In the genomic region with DNA sequence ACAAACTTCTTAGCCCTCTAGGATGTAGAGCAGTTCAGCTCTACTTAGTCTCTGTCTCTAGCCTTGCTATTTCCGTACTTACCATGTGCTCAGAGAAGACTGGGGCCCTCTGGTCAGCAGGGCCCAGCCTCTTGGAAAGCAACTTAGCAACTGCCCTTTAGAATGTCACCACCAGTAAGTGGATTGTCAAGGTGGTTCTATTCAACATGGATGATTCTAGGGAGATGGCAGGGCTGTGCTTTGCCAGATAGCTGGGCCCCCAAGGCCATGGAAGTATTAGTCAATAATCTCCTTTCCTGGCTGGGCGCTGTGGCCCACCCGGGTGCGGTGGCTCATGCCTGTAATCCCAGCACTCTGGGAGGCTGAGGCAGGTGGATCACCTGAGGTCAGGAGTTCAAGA, we compare ENCODE assay signal across 23 cellular contexts.
"Had no signal": no experiment of that assay in that cellular context is flagged by ENCODE, and none has a peak within 500 bp of the region (broad histone marks: within the 10 kb centered on the region; RNA-seq: fewer than 3 reads in every experiment).

No MANE protein-coding gene starts in this region.

- H3K9me3 Mint-ChIP-seq: activated naive CD8-positive, alpha-beta T cell treated with anti-CD3 and anti-CD28 coated beads for 36 hours; activated T-helper 1 cell treated with anti-CD3 and anti-CD28 coated beads, Interleukin-12 subunit alpha, Interleukin-12 subunit beta, Interleukin-2, Interleukin-4 antibody, amounts not matched to agents 30 ng/mL and 10 ng/mL and 1 ng/mL, durations not matched to agents 14 hours and 24 hours and 36 hours had no signal

- FAIRE-seq: colon, endometrium, frontal cortex, keratinocyte, small intestine had no signal

- H3K27ac Mint-ChIP-seq: activated naive CD8-positive, alpha-beta T cell treated with anti-CD3 and anti-CD28 coated beads for 36 hours; activated T-helper 1 cell treated with anti-CD3 and anti-CD28 coated beads, Interleukin-12 subunit alpha, Interleukin-12 subunit beta, Interleukin-2, Interleukin-4 antibody, amounts not matched to agents 30 ng/mL and 10 ng/mL and 1 ng/mL, durations not matched to agents 14 hours and 24 hours and 36 hours; stimulated activated memory B cell treated with anti-CD40 and anti-IgM and Interleukin-4, amounts not matched to agents 10 μg/mL and 1 μg/mL and 100 μg/mL, for 72 hours had no signal

- H3K27ac ChIP-seq: left lung, right lobe of liver, thoracic aorta, VCaP had no signal

- H3K4me3 Mint-ChIP-seq: activated naive CD8-positive, alpha-beta T cell treated with anti-CD3 and anti-CD28 coated beads for 36 hours; activated T-helper 1 cell treated with anti-CD3 and anti-CD28 coated beads, Interleukin-12 subunit alpha, Interleukin-12 subunit beta, Interleukin-2, Interleukin-4 antibody, amounts not matched to agents 30 ng/mL and 10 ng/mL and 1 ng/mL, durations not matched to agents 14 hours and 24 hours and 36 hours; neural crest cell; stimulated activated memory B cell treated with anti-CD40 and anti-IgM and Interleukin-4, amounts not matched to agents 10 μg/mL and 1 μg/mL and 100 μg/mL, for 72 hours had no signal

- H3K27me3 ChIP-seq: right lobe of liver had no signal

- ATAC-seq: left lung; right lobe of liver; stimulated activated memory B cell treated with anti-CD40 and anti-IgM and Interleukin-4, amounts not matched to agents 10 μg/mL and 1 μg/mL and 100 μg/mL, for 72 hours had no signal

- H3K36me3 ChIP-seq: left lung, right lobe of liver, thoracic aorta had no signal

- DNase-seq: activated CD4-positive, alpha-beta T cell treated with anti-CD3 and anti-CD28 coated beads, Interleukin-2, amount 50 U/mL, for 1 hour; activated CD4-positive, CD25-positive, alpha-beta regulatory T cell treated with anti-CD3 and anti-CD28 coated beads, Interleukin-2, amount 50 U/mL, for 72 hours; activated naive CD4-positive, alpha-beta T cell; activated naive CD8-positive, alpha-beta T cell treated with anti-CD3 and anti-CD28 coated beads for 36 hours; activated T-cell treated with anti-CD3 and anti-CD28 coated beads for 4 hours; amniotic stem cell; hypothalamus; mammary epithelial cell; small intestine; stimulated activated CD4-positive, alpha-beta T cell treated with anti-CD3 and anti-CD28 coated beads, Interleukin-4, amount 100 ng/mL, for 24 hours; SW 1271; T-helper 2 cell had no signal

- H3K4me3 ChIP-seq: left lung, right lobe of liver, thoracic aorta had no signal

- H3K36me3 Mint-ChIP-seq: activated naive CD8-positive, alpha-beta T cell treated with anti-CD3 and anti-CD28 coated beads for 36 hours; stimulated activated memory B cell treated with anti-CD40 and anti-IgM and Interleukin-4, amounts not matched to agents 10 μg/mL and 1 μg/mL and 100 μg/mL, for 72 hours had no signal

- H3K9me3 ChIP-seq: left lung, right lobe of liver, thoracic aorta had no signal
